ENCODE assay signal across 8 cellular contexts in the genomic region with DNA sequence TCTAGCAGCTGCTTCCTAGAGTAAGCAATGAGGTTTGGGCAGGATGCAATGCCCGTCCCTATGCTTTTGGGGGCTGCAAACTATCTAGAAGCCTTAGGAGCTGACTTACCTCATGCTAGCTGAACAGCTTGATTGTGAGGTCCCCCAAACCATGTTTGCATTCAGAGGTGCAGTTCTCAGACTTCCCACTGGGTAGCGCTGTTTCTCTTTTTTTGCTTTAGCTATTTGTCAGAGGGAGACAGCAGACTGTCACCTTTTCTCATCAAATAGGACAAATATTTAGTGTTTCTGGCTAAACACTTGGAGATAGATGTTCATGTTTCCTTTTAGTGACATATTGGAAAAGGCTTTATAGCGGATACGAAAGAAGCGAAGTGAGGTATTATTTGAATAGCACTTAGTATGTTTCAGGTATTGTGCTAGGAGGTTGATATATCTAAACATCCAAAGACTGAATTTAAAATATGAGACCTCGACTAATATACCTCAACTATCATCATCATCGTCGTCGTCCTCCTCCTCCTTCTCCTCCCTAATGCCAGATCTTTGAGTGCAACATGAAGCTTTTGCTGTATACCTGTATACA. TPM values are rescaled to one million over a fixed set of nuclear protein-coding genes. Genes with fewer than 3 reads are reported as not detected.
DNase-seq lines count a peak whose midpoint lies in the region; ATAC-seq and TF ChIP-seq lines count a peak whose summit lies in the region.

No MANE protein-coding gene starts in this region.

- TF ChIP-seq CTCF in AG04450 (IDR thresholded peaks at IDR 0.05; ENCODE audit: low read depth, low read length), result peak; percentile 95
- peak; percentile 87 for TF ChIP-seq CTCF in WTC11 (IDR thresholded peaks at IDR 0.05)

- H3K27ac Mint-ChIP-seq in WTC11, result no peak overlapping the region

- ATAC-seq in GM18519 (IDR thresholded peaks at IDR 0.05; ENCODE audit: low FRiP score, unreplicated experiment), result peak; percentile 77
- ATAC-seq in HG03045 (IDR thresholded peaks at IDR 0.05; ENCODE audit: unreplicated experiment), result peak; percentile 83
- ATAC-seq in WTC11, result peak; percentile 87

- H3K27me3 Mint-ChIP-seq in WTC11 (ENCODE audit: low read depth), result no peaks in the 10 kb centered on the region

- no peak overlapping the region for H3K4me3 ChIP-seq in AG04450 (ENCODE audit: low read depth, low read length)

- peaks cover 5% of the 10 kb centered on the region for H3K9me3 Mint-ChIP-seq in WTC11

- POLR2A ChIA-PET in AG04450 (lab: Yijun Ruan, JAX), result interaction anchor here (0.8 kb wide), 1 partner anchor 19 kb away, joined by 3 read pairs; the partner anchor contains the start of gene TMEM192
- POLR2A ChIA-PET in WTC11 (lab: Charles Lee), result interaction anchor here (0.6 to 0.7 kb wide), 2 partner anchors 180 to 196 kb away, joined by 4 to 5 read pairs; partner anchors contain the start of gene MSMO1

- no peak overlapping the region for H3K27ac ChIP-seq in AG04450 (ENCODE audit: low read depth, low read length)

- H3K4me1 Mint-ChIP-seq in WTC11, result no peaks in the 10 kb centered on the region

- no peak overlapping the region for H3K4me3 Mint-ChIP-seq in WTC11

- CTCF ChIA-PET in AG04450 (lab: Charles Lee), result interaction anchor here (0.6 to 4.5 kb wide), 52 partner anchors 8 to 383 kb away, joined by 3 to 125 read pairs (median 5); partner anchors contain the start of genes CPE, MSMO1 and TMEM192
- CTCF ChIA-PET in WTC11 (lab: Charles Lee), result interaction anchor here (0.5 to 4.4 kb wide), 43 partner anchors 9 to 362 kb away, joined by 3 to 123 read pairs (median 4); partner anchors contain the start of genes CPE, MSMO1 and TMEM192

- peaks cover 4% of the 10 kb centered on the region for H3K27me3 ChIP-seq in AG04450 (ENCODE audit: control insufficient read depth, insufficient read depth, low read length)

- no peaks in the 10 kb centered on the region for H3K9me3 ChIP-seq in AG04450 (ENCODE audit: control insufficient read depth, insufficient read depth, low read length)

- DNase-seq in AG04450 (ENCODE audit: low read depth, low spot score) (peak; percentile 21), NCI-H2107 (lab: John Stamatoyannopoulos, UW) (peak; percentile 31), WTC11 (ENCODE audit: low spot score) (peak; percentile 86), left kidney (ENCODE audit: low read depth, low spot score) (peak; percentile 74)
- peak; percentile 55 for DNase-seq in central memory CD4-positive, alpha-beta T cell
- DNase-seq in stimulated activated CD4-positive, alpha-beta T cell treated with anti-CD3 and anti-CD28 coated beads, TNF-alpha, amount 100 ng/mL, for 1 hour (ENCODE audit: low read depth in 3 of 3, low spot score in 1 of 3), result peak; percentile 39 to 64 (median 47)

- no peaks in the 10 kb centered on the region for H3K36me3 Mint-ChIP-seq in WTC11

TF ChIP-seq in WTC11, 78 proteins besides CTCF, POLR2A, EP300 and RAD21:
- TF ChIP-seq ZNF263 (CRISPR knock-in tag; IDR thresholded peaks at IDR 0.05; ENCODE audit: low read depth) (no peak), EMX1 (CRISPR knock-in tag; IDR thresholded peaks at IDR 0.05) (no peak), ZNF317 (CRISPR knock-in tag; IDR thresholded peaks at IDR 0.05; ENCODE audit: borderline replicate concordance, low read depth) (no peak), GTF2I (CRISPR knock-in tag; conservative IDR thresholded peaks at IDR 0.05) (no peak), IRF2 (CRISPR knock-in tag; IDR thresholded peaks at IDR 0.05; ENCODE audit: borderline replicate concordance, low read depth) (no peak), JAZF1 (CRISPR knock-in tag; IDR thresholded peaks at IDR 0.05) (no peak), NFYB (CRISPR knock-in tag; conservative IDR thresholded peaks at IDR 0.05; ENCODE audit: low read depth) (no peak), TCF7 (CRISPR knock-in tag; IDR thresholded peaks at IDR 0.05; ENCODE audit: low read depth) (no peak), CBFB (CRISPR knock-in tag; IDR thresholded peaks at IDR 0.05; ENCODE audit: low read depth) (no peak), MYBL2 (CRISPR knock-in tag; IDR thresholded peaks at IDR 0.05) (no peak), ELF4 (CRISPR knock-in tag; IDR thresholded peaks at IDR 0.05; ENCODE audit: low read depth) (no peak), NFE2L1 (CRISPR knock-in tag; IDR thresholded peaks at IDR 0.05) (no peak), CREB1 (CRISPR knock-in tag; IDR thresholded peaks at IDR 0.05) (no peak), HMGA2 (CRISPR knock-in tag; IDR thresholded peaks at IDR 0.05) (no peak)
- TF ChIP-seq, protein P1, sequence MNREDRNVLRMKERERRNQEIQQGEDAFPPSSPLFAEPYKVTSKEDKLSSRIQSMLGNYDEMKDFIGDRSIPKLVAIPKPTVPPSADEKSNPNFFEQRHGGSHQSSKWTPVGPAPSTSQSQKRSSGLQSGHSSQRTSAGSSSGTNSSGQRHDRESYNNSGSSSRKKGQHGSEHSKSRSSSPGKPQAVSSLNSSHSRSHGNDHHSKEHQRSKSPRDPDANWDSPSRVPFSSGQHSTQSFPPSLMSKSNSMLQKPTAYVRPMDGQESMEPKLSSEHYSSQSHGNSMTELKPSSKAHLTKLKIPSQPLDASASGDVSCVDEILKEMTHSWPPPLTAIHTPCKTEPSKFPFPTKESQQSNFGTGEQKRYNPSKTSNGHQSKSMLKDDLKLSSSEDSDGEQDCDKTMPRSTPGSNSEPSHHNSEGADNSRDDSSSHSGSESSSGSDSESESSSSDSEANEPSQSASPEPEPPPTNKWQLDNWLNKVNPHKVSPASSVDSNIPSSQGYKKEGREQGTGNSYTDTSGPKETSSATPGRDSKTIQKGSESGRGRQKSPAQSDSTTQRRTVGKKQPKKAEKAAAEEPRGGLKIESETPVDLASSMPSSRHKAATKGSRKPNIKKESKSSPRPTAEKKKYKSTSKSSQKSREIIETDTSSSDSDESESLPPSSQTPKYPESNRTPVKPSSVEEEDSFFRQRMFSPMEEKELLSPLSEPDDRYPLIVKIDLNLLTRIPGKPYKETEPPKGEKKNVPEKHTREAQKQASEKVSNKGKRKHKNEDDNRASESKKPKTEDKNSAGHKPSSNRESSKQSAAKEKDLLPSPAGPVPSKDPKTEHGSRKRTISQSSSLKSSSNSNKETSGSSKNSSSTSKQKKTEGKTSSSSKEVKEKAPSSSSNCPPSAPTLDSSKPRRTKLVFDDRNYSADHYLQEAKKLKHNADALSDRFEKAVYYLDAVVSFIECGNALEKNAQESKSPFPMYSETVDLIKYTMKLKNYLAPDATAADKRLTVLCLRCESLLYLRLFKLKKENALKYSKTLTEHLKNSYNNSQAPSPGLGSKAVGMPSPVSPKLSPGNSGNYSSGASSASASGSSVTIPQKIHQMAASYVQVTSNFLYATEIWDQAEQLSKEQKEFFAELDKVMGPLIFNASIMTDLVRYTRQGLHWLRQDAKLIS (CRISPR knock-in tag; IDR thresholded peaks at IDR 0.05; ENCODE audit: borderline replicate concordance), result no peak
- TF ChIP-seq, protein P2, sequence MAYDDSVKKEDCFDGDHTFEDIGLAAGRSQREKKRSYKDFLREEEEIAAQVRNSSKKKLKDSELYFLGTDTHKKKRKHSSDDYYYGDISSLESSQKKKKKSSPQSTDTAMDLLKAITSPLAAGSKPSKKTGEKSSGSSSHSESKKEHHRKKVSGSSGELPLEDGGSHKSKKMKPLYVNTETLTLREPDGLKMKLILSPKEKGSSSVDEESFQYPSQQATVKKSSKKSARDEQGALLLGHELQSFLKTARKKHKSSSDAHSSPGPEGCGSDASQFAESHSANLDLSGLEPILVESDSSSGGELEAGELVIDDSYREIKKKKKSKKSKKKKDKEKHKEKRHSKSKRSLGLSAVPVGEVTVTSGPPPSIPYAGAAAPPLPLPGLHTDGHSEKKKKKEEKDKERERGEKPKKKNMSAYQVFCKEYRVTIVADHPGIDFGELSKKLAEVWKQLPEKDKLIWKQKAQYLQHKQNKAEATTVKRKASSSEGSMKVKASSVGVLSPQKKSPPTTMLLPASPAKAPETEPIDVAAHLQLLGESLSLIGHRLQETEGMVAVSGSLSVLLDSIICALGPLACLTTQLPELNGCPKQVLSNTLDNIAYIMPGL (CRISPR knock-in tag; IDR thresholded peaks at IDR 0.05), result no peak
- TF ChIP-seq, protein P3, sequence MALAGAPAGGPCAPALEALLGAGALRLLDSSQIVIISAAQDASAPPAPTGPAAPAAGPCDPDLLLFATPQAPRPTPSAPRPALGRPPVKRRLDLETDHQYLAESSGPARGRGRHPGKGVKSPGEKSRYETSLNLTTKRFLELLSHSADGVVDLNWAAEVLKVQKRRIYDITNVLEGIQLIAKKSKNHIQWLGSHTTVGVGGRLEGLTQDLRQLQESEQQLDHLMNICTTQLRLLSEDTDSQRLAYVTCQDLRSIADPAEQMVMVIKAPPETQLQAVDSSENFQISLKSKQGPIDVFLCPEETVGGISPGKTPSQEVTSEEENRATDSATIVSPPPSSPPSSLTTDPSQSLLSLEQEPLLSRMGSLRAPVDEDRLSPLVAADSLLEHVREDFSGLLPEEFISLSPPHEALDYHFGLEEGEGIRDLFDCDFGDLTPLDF (CRISPR knock-in tag; IDR thresholded peaks at IDR 0.05), result no peak
TF ChIP-seq in WTC11: peak in this region for 0.

RNA-seq across cellular contexts. Expression of gene TMEM192, which starts 18.7 kb away (rescaled TPM):
- 15.3 and 15.8 TPM in 2 replicates for polyA plus RNA-seq in AG04450 (2011; rRNA removed)
- 6.6 and 7.0 TPM in 2 replicates for polyA minus RNA-seq in AG04450 (2011; rRNA and poly(A)+ RNA removed)
- total RNA-seq in WTC11 (2021), result 10.5 to 11.2 TPM (median 11.0 TPM) in 3 replicates

Comparison
In these comparisons a context has a peak if more than half of its experiments do, and no peak if none do; other contexts are left out.
1. DNase-seq: peak in every context shown above with its lines; median percentile 86 in WTC11; 74 in left kidney; 55 in central memory CD4-positive, alpha-beta T cell; 47 in stimulated activated CD4-positive, alpha-beta T cell treated with anti-CD3 and anti-CD28 coated beads, TNF-alpha, amount 100 ng/mL, for 1 hour; 31 in NCI-H2107; 21 in AG04450.